13 cellular contexts compared by ENCODE assay signal in the genomic region with DNA sequence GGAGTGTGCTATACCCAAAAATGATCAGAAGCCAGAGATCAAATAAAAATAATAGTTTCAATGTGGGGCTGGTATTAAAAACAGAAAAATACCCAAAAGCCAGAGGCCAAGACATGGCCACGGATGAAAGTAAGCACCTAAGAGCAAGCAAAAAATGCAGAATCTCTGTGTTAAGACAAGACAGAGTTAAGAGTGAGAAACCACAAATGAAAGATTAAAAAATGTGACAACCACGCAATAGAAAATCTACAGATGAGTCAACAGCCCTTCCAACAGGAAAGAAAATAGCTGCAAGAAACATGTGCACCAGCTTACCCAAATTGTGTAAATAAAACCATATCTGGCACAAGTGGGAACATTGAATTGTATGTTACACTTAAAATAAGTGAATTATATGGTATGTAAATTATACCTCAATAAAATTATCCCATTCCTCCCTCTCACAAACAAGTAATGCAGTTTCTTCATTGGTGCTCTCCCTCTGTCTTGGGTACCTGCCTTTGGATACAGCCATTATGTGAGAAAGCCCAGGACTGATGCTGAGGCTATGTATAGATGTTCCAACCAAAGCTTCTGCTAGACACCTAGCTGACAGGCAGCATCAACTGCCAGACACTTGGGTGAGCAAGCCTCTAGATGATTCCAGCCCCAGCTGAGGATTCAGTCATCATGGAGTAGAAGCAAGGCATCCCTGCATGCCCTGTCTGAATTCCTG. TPM values are rescaled to one million over a fixed set of nuclear protein-coding genes. Genes with fewer than 3 reads are reported as not detected.
DNase-seq lines count a peak whose midpoint lies in the region; ATAC-seq, FAIRE-seq and TF ChIP-seq lines count a peak whose summit lies in the region.
"Had no signal": no experiment of that assay in that cellular context is flagged by ENCODE, and none has a peak within 500 bp of the region (broad histone marks: within the 10 kb centered on the region; RNA-seq: fewer than 3 reads in every experiment).

No MANE protein-coding gene starts in this region.

- no peak for DNase-seq in activated CD8-positive, alpha-beta memory T cell treated with anti-CD3 and anti-CD28 coated beads, Interleukin-2, amount 10 ng/mL, durations not matched to agents 7 days and 5 days
- no peak for DNase-seq in activated CD8-positive, alpha-beta memory T cell treated with anti-CD3 and anti-CD28 coated beads, Interleukin-2, amount 50 U/mL, for 4 hours
- DNase-seq in stimulated activated effector memory CD8-positive, alpha-beta T cell treated with anti-CD3 and anti-CD28 coated beads, Interleukin-12 subunit alpha, Interleukin-12 subunit beta, amount 100 ng/mL, for 72 hours (ENCODE audit: low spot score in 2 of 2) = no peak
- DNase-seq in amniotic stem cell (lab: John Stamatoyannopoulos, UW) (no peak), GM12892 (ENCODE audit: insufficient read length) (no peak), T-helper 9 cell (no peak)
- DNase-seq: ACHN; left colon; NCI-H526 treated with DMSO at 0.1 percent for 48 hours; stimulated activated CD4-positive, alpha-beta T cell treated with anti-CD3 and anti-CD28 coated beads, Interleukin-4, amount 100 ng/mL, for 4 hours; trophoblast cell had no signal

- peak overlapping the region; percentile 78 for H3K27ac Mint-ChIP-seq in activated CD8-positive, alpha-beta memory T cell treated with anti-CD3 and anti-CD28 coated beads, Interleukin-2, amount 10 ng/mL, durations not matched to agents 7 days and 5 days
- H3K27ac Mint-ChIP-seq in stimulated activated effector memory CD8-positive, alpha-beta T cell treated with anti-CD3 and anti-CD28 coated beads, Interleukin-12 subunit alpha, Interleukin-12 subunit beta, amount 100 ng/mL, for 72 hours = no peak overlapping the region

- TF ChIP-seq POLR2A in GM12892 (IDR thresholded peaks at IDR 0.05; ENCODE audit: low read depth, low read length) = no peak

- no peak for FAIRE-seq in GM12892 (lab: Jason Lieb, UNC)

- H3K4me1 Mint-ChIP-seq in activated CD8-positive, alpha-beta memory T cell treated with anti-CD3 and anti-CD28 coated beads, Interleukin-2, amount 10 ng/mL, durations not matched to agents 7 days and 5 days = peaks cover 40% of the 10 kb centered on the region
- peaks cover 32% of the 10 kb centered on the region for H3K4me1 Mint-ChIP-seq in stimulated activated effector memory CD8-positive, alpha-beta T cell treated with anti-CD3 and anti-CD28 coated beads, Interleukin-12 subunit alpha, Interleukin-12 subunit beta, amount 100 ng/mL, for 72 hours

- H3K4me3 Mint-ChIP-seq in activated CD8-positive, alpha-beta memory T cell treated with anti-CD3 and anti-CD28 coated beads, Interleukin-2, amount 10 ng/mL, durations not matched to agents 7 days and 5 days = no peak overlapping the region
- H3K4me3 Mint-ChIP-seq in stimulated activated effector memory CD8-positive, alpha-beta T cell treated with anti-CD3 and anti-CD28 coated beads, Interleukin-12 subunit alpha, Interleukin-12 subunit beta, amount 100 ng/mL, for 72 hours = no peak overlapping the region

- H3K36me3 Mint-ChIP-seq in activated CD8-positive, alpha-beta memory T cell treated with anti-CD3 and anti-CD28 coated beads, Interleukin-2, amount 10 ng/mL, durations not matched to agents 7 days and 5 days = peaks cover 2% of the 10 kb centered on the region
- no peaks in the 10 kb centered on the region for H3K36me3 Mint-ChIP-seq in stimulated activated effector memory CD8-positive, alpha-beta T cell treated with anti-CD3 and anti-CD28 coated beads, Interleukin-12 subunit alpha, Interleukin-12 subunit beta, amount 100 ng/mL, for 72 hours

- H3K27me3 Mint-ChIP-seq in activated CD8-positive, alpha-beta memory T cell treated with anti-CD3 and anti-CD28 coated beads, Interleukin-2, amount 10 ng/mL, durations not matched to agents 7 days and 5 days = no peaks in the 10 kb centered on the region

- no peaks in the 10 kb centered on the region for H3K9me3 Mint-ChIP-seq in activated CD8-positive, alpha-beta memory T cell treated with anti-CD3 and anti-CD28 coated beads, Interleukin-2, amount 10 ng/mL, durations not matched to agents 7 days and 5 days (ENCODE audit: low read depth)
- H3K9me3 Mint-ChIP-seq in stimulated activated effector memory CD8-positive, alpha-beta T cell treated with anti-CD3 and anti-CD28 coated beads, Interleukin-12 subunit alpha, Interleukin-12 subunit beta, amount 100 ng/mL, for 72 hours = no peaks in the 10 kb centered on the region

- peak; percentile 83 for ATAC-seq in activated CD8-positive, alpha-beta memory T cell treated with anti-CD3 and anti-CD28 coated beads, Interleukin-2, amount 10 ng/mL, durations not matched to agents 7 days and 5 days
- ATAC-seq in GM21786 (IDR thresholded peaks at IDR 0.05; ENCODE audit: unreplicated experiment) (peak; percentile 66), HG03378 (IDR thresholded peaks at IDR 0.05; ENCODE audit: unreplicated experiment) (peak; percentile 84)
- peak; percentile 83 for ATAC-seq in stimulated activated effector memory CD8-positive, alpha-beta T cell treated with anti-CD3 and anti-CD28 coated beads, Interleukin-12 subunit alpha, Interleukin-12 subunit beta, amount 100 ng/mL, for 72 hours
- ATAC-seq: left colon had no signal

- CTCF ChIA-PET in activated CD8-positive, alpha-beta memory T cell treated with anti-CD3 and anti-CD28 coated beads, Interleukin-2, amount 10 ng/mL, durations not matched to agents 7 days and 5 days (lab: Charles Lee) = interaction anchor here (1.1 to 2.5 kb wide), 3 partner anchors 11 to 53 kb away, joined by 3 to 7 read pairs (median 3); no protein-coding TSS in a partner anchor

RNA-seq across cellular contexts. Expression of gene UFL1, which starts 55.3 kb away (rescaled TPM):
- total RNA-seq in activated CD8-positive, alpha-beta memory T cell treated with anti-CD3 and anti-CD28 coated beads, Interleukin-2, amount 10 ng/mL, durations not matched to agents 7 days and 5 days = 10 to 100 TPM; 18.1 to 18.2 TPM
- 19.5 TPM for polyA plus RNA-seq in GM12892 (2012; ENCODE audit: missing spikeins)
